Comparison of ENCODE assay signal across 12 cellular contexts in the genomic region with DNA sequence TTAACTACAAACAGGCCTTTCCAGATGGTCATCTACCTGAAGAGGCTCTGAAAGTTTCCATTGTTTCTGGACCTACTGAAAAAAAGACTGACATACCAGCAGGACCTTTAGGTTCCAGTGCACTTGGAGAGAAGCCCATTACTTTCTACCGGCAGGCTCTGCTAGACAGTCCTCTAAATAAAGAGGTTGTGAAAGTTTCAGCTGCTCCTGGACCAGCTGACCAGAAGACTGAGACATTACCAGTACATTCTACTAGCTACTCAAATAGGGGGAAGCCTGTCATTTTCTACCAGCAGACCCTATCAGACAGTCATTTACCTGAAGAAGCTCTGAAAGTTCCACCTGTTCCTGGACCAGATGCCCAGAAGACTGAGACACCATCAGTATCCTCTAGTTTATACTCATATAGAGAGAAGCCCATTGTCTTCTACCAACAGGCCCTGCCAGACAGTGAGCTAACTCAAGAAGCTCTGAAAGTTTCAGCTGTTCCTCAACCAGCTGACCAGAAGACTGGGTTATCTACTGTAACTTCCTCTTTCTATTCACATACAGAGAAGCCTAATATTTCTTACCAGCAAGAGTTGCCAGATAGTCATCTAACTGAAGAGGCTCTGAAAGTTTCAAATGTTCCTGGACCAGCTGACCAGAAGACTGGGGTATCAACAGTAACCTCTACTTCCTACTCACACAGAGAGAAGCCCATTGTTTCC.
DNase-seq lines count a peak whose midpoint lies in the region; ATAC-seq and TF ChIP-seq lines count a peak whose summit lies in the region.
"Had no signal": no experiment of that assay in that cellular context is flagged by ENCODE, and none has a peak within 500 bp of the region (broad histone marks: within the 10 kb centered on the region; RNA-seq: fewer than 3 reads in every experiment).

No MANE protein-coding gene starts in this region.

- H3K27ac ChIP-seq in HL-60 (replicated peaks) (no peak overlapping the region), PC-3 (ENCODE audit: low read length) (no peak overlapping the region), neuronal stem cell (replicated peaks; ENCODE audit: low read length) (no peak overlapping the region)
- H3K27ac ChIP-seq: 22Rv1 had no signal

- CTCF ChIA-PET in PC-3 (lab: Charles Lee), result no interaction called here

- H2AFZ ChIP-seq in PC-3 (ENCODE audit: low read length), result no peak overlapping the region
- H2AFZ ChIP-seq in neuronal stem cell (ENCODE audit: low read length), result no peak overlapping the region

- H3K4me3 Mint-ChIP-seq in activated T-cell treated with anti-CD3 and anti-CD28 coated beads, Interleukin-2, amount 50 U/mL, for 4 hours, result no peak overlapping the region
- H3K4me3 Mint-ChIP-seq: neural crest cell had no signal

- H4K20me1 ChIP-seq in PC-3 (ENCODE audit: low read length), result no peaks in the 10 kb centered on the region

- WGBS in neuronal stem cell (ENCODE audit: extremely low coverage in 2 of 2, insufficient read length in 2 of 2, insufficient replicate concordance in 1 of 2), 2 donors, result no CpG with 5 or more reads among the region's 1 CpG

- no TSS peak for BruUV-seq in PC-3 (replicated peaks; lab: Mats Ljungman, UMichigan)

- DNase-seq in NOMO-1 (lab: John Stamatoyannopoulos, UW; ENCODE audit: unreplicated experiment in 2 of 2), result peak; percentile 8 to 58
- DNase-seq in NOMO-1 treated with dmso at 0.1 percent for 144 hours (lab: John Stamatoyannopoulos, UW; ENCODE audit: unreplicated experiment), result no peak
- peak; percentile 15 to 58 for DNase-seq in HL-60 (ENCODE audit: low read depth in 1 of 2, low spot score in 1 of 2)
- DNase-seq in pons (ENCODE audit: low spot score), result peak; percentile 36
- DNase-seq in PC-3, result no peak
- DNase-seq in activated T-cell treated with anti-CD3 and anti-CD28 coated beads, Interleukin-2, amount 50 U/mL, for 4 hours, result no peak
- DNase-seq in neuronal stem cell (ENCODE audit: low spot score), result no peak
- DNase-seq: caudate nucleus had no signal

- H3K9ac ChIP-seq in PC-3 (ENCODE audit: low read length), result no peak overlapping the region
- no peak overlapping the region for H3K9ac ChIP-seq in neuronal stem cell (ENCODE audit: low read depth, low read length, poor library complexity)

- H3K27me3 Mint-ChIP-seq in activated T-cell treated with anti-CD3 and anti-CD28 coated beads, Interleukin-2, amount 50 U/mL, for 4 hours (ENCODE audit: low read depth), result no peaks in the 10 kb centered on the region

- no peak overlapping the region for H3K4me3 ChIP-seq in HL-60 (replicated peaks; ENCODE audit: insufficient read depth, low read length)
- no peak overlapping the region for H3K4me3 ChIP-seq in PC-3 (ENCODE audit: low read length)
- H3K4me3 ChIP-seq in neuronal stem cell (ENCODE audit: low read length in 2 of 2), result no peak overlapping the region

- H3K14ac ChIP-seq in neuronal stem cell (ENCODE audit: low read length), result no peak overlapping the region

- H2BK15ac ChIP-seq in neuronal stem cell (ENCODE audit: low read length), result no peak overlapping the region

- no peaks in the 10 kb centered on the region for H3K4me1 ChIP-seq in PC-3 (ENCODE audit: insufficient read depth, low read length)
- H3K4me1 ChIP-seq in neuronal stem cell (ENCODE audit: control insufficient read depth in 2 of 2, insufficient read depth in 1 of 2, low read depth in 1 of 2, low read length in 2 of 2), result no peaks in the 10 kb centered on the region

- no peak overlapping the region for H3K4ac ChIP-seq in neuronal stem cell (ENCODE audit: low read length)

- no peaks in the 10 kb centered on the region for H3K9me3 Mint-ChIP-seq in activated T-cell treated with anti-CD3 and anti-CD28 coated beads, Interleukin-2, amount 50 U/mL, for 4 hours
- H3K9me3 Mint-ChIP-seq: neural crest cell had no signal

- H2AK5ac ChIP-seq in neuronal stem cell (ENCODE audit: low read depth, low read length), result no peak overlapping the region

- no peaks in the 10 kb centered on the region for H3K9me3 ChIP-seq in PC-3 (ENCODE audit: low read length)
- H3K9me3 ChIP-seq in neuronal stem cell (replicated peaks in 1 of 2; ENCODE audit: control insufficient read depth in 2 of 2, insufficient read depth in 1 of 2, low read depth in 1 of 2, low read length in 2 of 2), result no peaks in the 10 kb centered on the region

- no peak overlapping the region for H4K8ac ChIP-seq in neuronal stem cell (ENCODE audit: low read depth, low read length)

- no peaks in the 10 kb centered on the region for H3K4me1 Mint-ChIP-seq in activated T-cell treated with anti-CD3 and anti-CD28 coated beads, Interleukin-2, amount 50 U/mL, for 4 hours (ENCODE audit: low read depth)
- H3K4me1 Mint-ChIP-seq: neural crest cell had no signal

- H3K4me2 ChIP-seq in PC-3 (ENCODE audit: low read length) (no peak overlapping the region), neuronal stem cell (ENCODE audit: insufficient read depth, low read length, poor library complexity, severe bottlenecking) (no peak overlapping the region)

- H3K18ac ChIP-seq in neuronal stem cell (ENCODE audit: low read length), result no peak overlapping the region

- H3K27me3 ChIP-seq in HL-60 (ENCODE audit: insufficient read depth, poor library complexity, severe bottlenecking) (no peaks in the 10 kb centered on the region), PC-3 (ENCODE audit: low read length) (no peaks in the 10 kb centered on the region), neuronal stem cell (ENCODE audit: control insufficient read depth in 3 of 3, insufficient read depth in 3 of 3, low read depth in 1 of 3, low read length in 3 of 3) (no peaks in the 10 kb centered on the region)

- no peaks in the 10 kb centered on the region for H3K9me2 ChIP-seq in PC-3 (replicated peaks; ENCODE audit: low read length)

- ATAC-seq in HG02798 (IDR thresholded peaks at IDR 0.05; ENCODE audit: poor library complexity, unreplicated experiment), result peak; percentile 97
- no peak for ATAC-seq in PC-3
- no peak for ATAC-seq in activated T-cell treated with anti-CD3 and anti-CD28 coated beads, Interleukin-2, amount 50 U/mL, for 4 hours
- ATAC-seq: Right ventricle myocardium inferior had no signal

- intact Hi-C loops in PC-3 (cut with micrococcal nuclease), result no loop called here

- no peaks in the 10 kb centered on the region for H3F3A ChIP-seq in PC-3 (ENCODE audit: low read length, unreplicated experiment)

- TF ChIP-seq CTCF in HL-60 (IDR thresholded peaks at IDR 0.05; ENCODE audit: insufficient read depth, low read length) (no peak), PC-3 (conservative IDR thresholded peaks at IDR 0.05; ENCODE audit: low read depth, low read length) (no peak)

- H2BK120ac ChIP-seq in neuronal stem cell (ENCODE audit: low read depth, low read length), result no peak overlapping the region

- H2BK12ac ChIP-seq in neuronal stem cell (ENCODE audit: low read length), result no peak overlapping the region

- H2BK5ac ChIP-seq in neuronal stem cell (ENCODE audit: low read length), result no peak overlapping the region

- H3K36me3 ChIP-seq in PC-3 (ENCODE audit: low read depth, low read length), result 0 out of 2 replicates have a peak, but pooled peaks cover 4% of the 10 kb centered on the region
- H3K36me3 ChIP-seq in neuronal stem cell (replicated peaks in 1 of 2; ENCODE audit: control insufficient read depth in 2 of 2, insufficient read depth in 2 of 2, low read length in 2 of 2), result peaks cover 26 to 99% of the 10 kb centered on the region in 2 donors

- H4K91ac ChIP-seq in neuronal stem cell (ENCODE audit: low read depth, low read length, poor library complexity), result no peak overlapping the region

- POLR2A ChIA-PET in PC-3 (lab: Charles Lee; ENCODE audit: unreplicated experiment), result no interaction called here

- H3K23ac ChIP-seq in neuronal stem cell (ENCODE audit: low read depth, low read length, poor library complexity), result no peak overlapping the region

- H3K79me1 ChIP-seq in neuronal stem cell (ENCODE audit: low read depth, low read length), result no peaks in the 10 kb centered on the region

- no peaks in the 10 kb centered on the region for H3K79me2 ChIP-seq in PC-3 (ENCODE audit: low read length)

- H3K36me3 Mint-ChIP-seq in activated T-cell treated with anti-CD3 and anti-CD28 coated beads, Interleukin-2, amount 50 U/mL, for 4 hours (ENCODE audit: insufficient read depth), result peaks cover 57% of the 10 kb centered on the region

Comparison
In these comparisons a context has a peak if more than half of its experiments do, and no peak if none do; other contexts are left out.
1. DNase-seq: peak in NOMO-1 (2 of 2), HL-60 (2 of 2) and pons (single experiment); none in NOMO-1 treated with dmso at 0.1 percent for 144 hours (single experiment), PC-3 (single experiment), activated T-cell treated with anti-CD3 and anti-CD28 coated beads, Interleukin-2, amount 50 U/mL, for 4 hours (single experiment) and neuronal stem cell (single experiment).